In the genomic region with DNA sequence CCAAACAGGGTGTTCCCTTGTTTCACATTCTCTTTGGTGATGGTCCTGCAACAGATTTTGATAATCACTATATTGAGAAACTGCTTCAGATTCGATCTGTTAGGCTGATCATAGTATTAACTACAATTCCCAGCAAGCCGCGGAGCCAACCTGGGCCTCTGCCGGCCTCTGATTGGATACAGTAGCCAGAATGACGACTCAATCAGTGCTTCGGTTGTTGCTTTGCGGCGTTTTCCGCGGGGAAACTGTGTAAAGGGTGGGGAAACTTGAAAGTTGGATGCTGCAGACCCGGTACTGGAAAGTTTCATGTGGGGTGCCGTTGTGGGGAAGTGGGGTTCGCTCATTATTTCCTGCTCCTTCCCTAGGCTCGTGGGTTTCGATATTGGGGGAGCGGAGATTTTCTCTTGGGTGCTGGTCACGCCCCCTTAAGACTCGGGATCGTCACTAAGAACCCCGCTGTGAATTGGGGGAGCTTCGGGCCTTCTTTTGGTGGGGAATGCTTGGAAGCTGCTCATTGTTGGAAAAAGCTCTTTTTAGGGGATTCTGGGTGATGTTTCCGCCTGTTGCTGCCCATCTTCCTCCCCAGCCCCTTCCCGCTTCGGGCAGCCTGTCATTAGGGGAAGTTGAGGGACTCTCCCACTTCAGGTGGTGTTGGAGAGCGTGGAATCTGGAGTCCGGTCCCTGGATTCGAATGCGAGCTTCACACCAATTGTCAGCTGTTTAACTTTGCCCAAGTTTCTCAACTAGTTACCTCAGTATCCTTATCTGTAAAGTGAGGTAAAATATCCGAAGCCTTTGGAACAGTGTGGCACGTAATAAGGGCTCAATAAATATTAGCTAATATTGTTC, we compare ENCODE assay signal across 8 cellular contexts. TPM values are rescaled to one million over a fixed set of nuclear protein-coding genes. Genes with fewer than 3 reads are reported as not detected.
DNase-seq lines count a peak whose midpoint lies in the region; ATAC-seq and TF ChIP-seq lines count a peak whose summit lies in the region.

A gene (plus strand): TSS at position 217 of the 849 bp plus-strand sequence.

- peak within 1 kb of the TSS; percentile 93 to 100 (median 98) for H3K4me3 Mint-ChIP-seq in naive thymus-derived CD8-positive, alpha-beta T cell
- H3K4me3 Mint-ChIP-seq in stimulated activated naive B cell treated with anti-CD40 and anti-IgM and Interleukin-4, amounts not matched to agents 10 μg/mL and 1 μg/mL and 100 μg/mL, for 72 hours, result peak within 1 kb of the TSS; percentile 97 to 100

- no peaks in the 10 kb centered on the region for H3K27me3 Mint-ChIP-seq in naive thymus-derived CD8-positive, alpha-beta T cell
- no peaks in the 10 kb centered on the region for H3K27me3 Mint-ChIP-seq in stimulated activated naive B cell treated with anti-CD40 and anti-IgM and Interleukin-4, amounts not matched to agents 10 μg/mL and 1 μg/mL and 100 μg/mL, for 72 hours

- H3K9me3 Mint-ChIP-seq in naive thymus-derived CD8-positive, alpha-beta T cell, result no peaks in the 10 kb centered on the region
- no peaks in the 10 kb centered on the region for H3K9me3 Mint-ChIP-seq in stimulated activated naive B cell treated with anti-CD40 and anti-IgM and Interleukin-4, amounts not matched to agents 10 μg/mL and 1 μg/mL and 100 μg/mL, for 72 hours

- H3K27ac ChIP-seq in RWPE1, result peak within 1 kb of the TSS; percentile 69

- H3K27ac Mint-ChIP-seq in naive thymus-derived CD8-positive, alpha-beta T cell, result peak within 1 kb of the TSS; percentile 88 to 98 (median 96)
- peak within 1 kb of the TSS; percentile 98 for H3K27ac Mint-ChIP-seq in stimulated activated naive B cell treated with anti-CD40 and anti-IgM and Interleukin-4, amounts not matched to agents 10 μg/mL and 1 μg/mL and 100 μg/mL, for 72 hours

- no peak for TF ChIP-seq CTCF in RWPE1 (conservative IDR thresholded peaks at IDR 0.05; ENCODE audit: low read depth)

- ATAC-seq in GM21825 (IDR thresholded peaks at IDR 0.05; ENCODE audit: unreplicated experiment), result peak; percentile 45
- peak; percentile 66 for ATAC-seq in naive thymus-derived CD8-positive, alpha-beta T cell
- ATAC-seq in stimulated activated naive B cell treated with anti-CD40 and anti-IgM and Interleukin-4, amounts not matched to agents 10 μg/mL and 1 μg/mL and 100 μg/mL, for 72 hours (replicated peaks), result peak; percentile 78 to 80

- peaks cover 0 to 12% (median 0%) of the 10 kb centered on the region in 3 donors for H3K36me3 Mint-ChIP-seq in naive thymus-derived CD8-positive, alpha-beta T cell
- H3K36me3 Mint-ChIP-seq in stimulated activated naive B cell treated with anti-CD40 and anti-IgM and Interleukin-4, amounts not matched to agents 10 μg/mL and 1 μg/mL and 100 μg/mL, for 72 hours, result peaks cover 0 to 2% of the 10 kb centered on the region in 2 donors

- POLR2A ChIA-PET in RWPE1 (lab: Yijun Ruan, JAX; ENCODE audit: low non-redundant PET), result no interaction called here
- POLR2A ChIA-PET in naive thymus-derived CD8-positive, alpha-beta T cell (lab: Charles Lee), result no interaction called here

- peaks cover 22 to 51% (median 48%) of the 10 kb centered on the region in 4 donors for H3K4me1 Mint-ChIP-seq in naive thymus-derived CD8-positive, alpha-beta T cell
- H3K4me1 Mint-ChIP-seq in stimulated activated naive B cell treated with anti-CD40 and anti-IgM and Interleukin-4, amounts not matched to agents 10 μg/mL and 1 μg/mL and 100 μg/mL, for 72 hours, result peaks cover 22 to 36% of the 10 kb centered on the region in 2 donors

- CTCF ChIA-PET in RWPE1 (lab: Yijun Ruan, JAX), result interaction anchor here (0.8 kb wide), 1 partner anchor 88 kb away, joined by 3 read pairs; no protein-coding TSS in a partner anchor

- DNase-seq in DMS79 treated with DMSO at 0.1 percent for 48 hours (lab: John Stamatoyannopoulos, UW) (peak; percentile 92), LHCN-M2 (ENCODE audit: low read depth) (peak; percentile 80), RWPE1 (ENCODE audit: low spot score) (peak; percentile 98), fibroblast of peridontal ligament (ENCODE audit: extremely low read depth) (peak; percentile 88)
- peak; percentile 57 to 74 for DNase-seq in activated T-helper 1 cell treated with anti-CD3 and anti-CD28 coated beads, Interleukin-2, amount 50 U/mL, for 16 hours (ENCODE audit: low read depth in 1 of 2, low spot score in 1 of 2)
- DNase-seq in naive thymus-derived CD8-positive, alpha-beta T cell, result peak; percentile 72 to 91 (median 86)
- peak; percentile 81 for DNase-seq in stimulated activated naive B cell treated with anti-CD40 and anti-IgM and Interleukin-4, amounts not matched to agents 10 μg/mL and 1 μg/mL and 100 μg/mL, for 72 hours

RNA-seq across cellular contexts. Expression of the gene that starts here (rescaled TPM):
- 10.4 and 14.5 TPM in 2 replicates for total RNA-seq in LHCN-M2 (2014; rRNA removed)
- polyA plus RNA-seq in LHCN-M2 (2012), result 5.7 TPM
- 10 to 100 TPM; 27.6 to 30.0 TPM for total RNA-seq in naive thymus-derived CD8-positive, alpha-beta T cell
- polyA plus RNA-seq in naive thymus-derived CD8-positive, alpha-beta T cell, result 10 to 100 TPM; 15.1 to 26.4 (median 18.9) TPM

Comparison
In these comparisons a context has a peak if more than half of its experiments do, and no peak if none do; other contexts are left out.
1. Peak in every context shown above with its lines: DNase-seq, ATAC-seq and H3K27ac ChIP-seq.